In genomic region chr19:12913011-12913561, GRCh38 we compare ENCODE assay signal across 9 cellular contexts. TPM values are rescaled to one million over a fixed set of nuclear protein-coding genes. Genes with fewer than 3 reads are reported as not detected.
DNase-seq lines count a peak whose midpoint lies in the region; ATAC-seq and TF ChIP-seq lines count a peak whose summit lies in the region.
"Had no signal": no experiment of that assay in that cellular context is flagged by ENCODE, and none has a peak within 500 bp of the region (broad histone marks: within the 10 kb centered on the region; RNA-seq: fewer than 3 reads in every experiment).

No MANE protein-coding gene starts in this region.

- H3K9me3 ChIP-seq in RWPE2 (ENCODE audit: severe bottlenecking): no peaks in the 10 kb centered on the region

- H3K4me3 ChIP-seq in RWPE2 (ENCODE audit: severe bottlenecking) (no peak overlapping the region), fibroblast of mammary gland (ENCODE audit: control insufficient read depth, low read depth, low read length) (no peak overlapping the region)

- H3K36me3 ChIP-seq in RWPE2 (ENCODE audit: low read depth): no peaks in the 10 kb centered on the region

- TF ChIP-seq CTCF in RWPE2 (IDR thresholded peaks at IDR 0.05; ENCODE audit: poor library complexity, severe bottlenecking) (no peak), fibroblast of mammary gland (conservative IDR thresholded peaks at IDR 0.05; ENCODE audit: control insufficient read depth, insufficient read depth, low read depth, low read length) (no peak), nephron (IDR thresholded peaks at IDR 0.05; ENCODE audit: unreplicated experiment in 3 of 3) (no peak)

- DNase-seq in activated CD4-positive, alpha-beta T cell treated with anti-CD3 and anti-CD28 coated beads, Interleukin-2, amount 10 ng/mL, durations not matched to agents 24 days and 14 days: no peak
- no peak for DNase-seq in activated CD4-positive, alpha-beta T cell treated with anti-CD3 and anti-CD28 coated beads, Interleukin-2, amount 50 U/mL, for 4 hours
- no peak for DNase-seq in RWPE2 (ENCODE audit: low spot score)
- DNase-seq in fibroblast of mammary gland (ENCODE audit: low read depth): peak; percentile 67
- DNase-seq in SW 1271 (lab: John Stamatoyannopoulos, UW): no peak

- no peaks in the 10 kb centered on the region for H3K27me3 Mint-ChIP-seq in activated CD4-positive, alpha-beta T cell treated with anti-CD3 and anti-CD28 coated beads, Interleukin-2, amount 10 ng/mL, durations not matched to agents 24 days and 14 days
- no peaks in the 10 kb centered on the region for H3K27me3 Mint-ChIP-seq in nephron (ENCODE audit: low read depth)

- H3K36me3 Mint-ChIP-seq in activated CD4-positive, alpha-beta T cell treated with anti-CD3 and anti-CD28 coated beads, Interleukin-2, amount 10 ng/mL, durations not matched to agents 24 days and 14 days (ENCODE audit: low read depth): no peaks in the 10 kb centered on the region
- H3K36me3 Mint-ChIP-seq in nephron (ENCODE audit: low read depth): no peaks in the 10 kb centered on the region

- no peaks in the 10 kb centered on the region for H3K27me3 ChIP-seq in RWPE2 (ENCODE audit: insufficient read depth, poor library complexity, severe bottlenecking)

- H3K27ac Mint-ChIP-seq in activated CD4-positive, alpha-beta T cell treated with anti-CD3 and anti-CD28 coated beads, Interleukin-2, amount 10 ng/mL, durations not matched to agents 24 days and 14 days: peak overlapping the region; percentile 70
- peak overlapping the region; percentile 77 to 99 (median 97) for H3K27ac Mint-ChIP-seq in nephron

- H3K27ac ChIP-seq in RWPE2 (ENCODE audit: poor library complexity, severe bottlenecking): no peak overlapping the region

- H3K4me1 ChIP-seq in RWPE2 (ENCODE audit: insufficient read depth, poor library complexity, severe bottlenecking): no peaks in the 10 kb centered on the region

- peak; percentile 21; the same call in 1 of the 3 replicates for ATAC-seq in RWPE2 (ENCODE audit: low read depth)
- no peak for ATAC-seq in GM21576 (IDR thresholded peaks at IDR 0.05; ENCODE audit: unreplicated experiment)
- no peak for ATAC-seq in HG02798 (IDR thresholded peaks at IDR 0.05; ENCODE audit: poor library complexity, unreplicated experiment)

- no peaks in the 10 kb centered on the region for H3K9me3 Mint-ChIP-seq in activated CD4-positive, alpha-beta T cell treated with anti-CD3 and anti-CD28 coated beads, Interleukin-2, amount 10 ng/mL, durations not matched to agents 24 days and 14 days
- H3K9me3 Mint-ChIP-seq in nephron: no peaks in the 10 kb centered on the region

- peaks cover 16% of the 10 kb centered on the region for H3K4me1 Mint-ChIP-seq in activated CD4-positive, alpha-beta T cell treated with anti-CD3 and anti-CD28 coated beads, Interleukin-2, amount 10 ng/mL, durations not matched to agents 24 days and 14 days
- peaks cover 28% of the 10 kb centered on the region for H3K4me1 Mint-ChIP-seq in nephron

- intact Hi-C loops in activated CD4-positive, alpha-beta T cell treated with anti-CD3 and anti-CD28 coated beads, Interleukin-2, amount 10 ng/mL, durations not matched to agents 24 days and 14 days (cut with micrococcal nuclease): loop anchor here (10.0 kb wide), 1 partner anchor 1612 kb away; the partner anchor contains the start of gene TECR

- H3K4me3 Mint-ChIP-seq in activated CD4-positive, alpha-beta T cell treated with anti-CD3 and anti-CD28 coated beads, Interleukin-2, amount 10 ng/mL, durations not matched to agents 24 days and 14 days: no peak overlapping the region
- H3K4me3 Mint-ChIP-seq in nephron: peak overlapping the region; percentile 14 to 76 (median 42)

RNA-seq across cellular contexts. Expression of gene SYCE2, which starts 6.0 kb away (rescaled TPM):
- 2.3 and 3.3 TPM in 2 replicates for total RNA-seq in activated CD4-positive, alpha-beta T cell treated with anti-CD3 and anti-CD28 coated beads, Interleukin-2, amount 10 ng/mL, durations not matched to agents 24 days and 14 days

RNA-seq across cellular contexts. Expression of gene FARSA, which starts 20.4 kb away (rescaled TPM):
- total RNA-seq in activated CD4-positive, alpha-beta T cell treated with anti-CD3 and anti-CD28 coated beads, Interleukin-2, amount 10 ng/mL, durations not matched to agents 24 days and 14 days: 202 and 208 TPM in 2 replicates

RNA-seq across cellular contexts. Expression of gene GCDH, which starts 22.1 kb away (rescaled TPM):
- 66.9 and 71.6 TPM in 2 replicates for total RNA-seq in activated CD4-positive, alpha-beta T cell treated with anti-CD3 and anti-CD28 coated beads, Interleukin-2, amount 10 ng/mL, durations not matched to agents 24 days and 14 days

RNA-seq across cellular contexts. Expression of gene CALR, which starts 25.3 kb away (rescaled TPM):
- 987 and 994 TPM in 2 replicates for total RNA-seq in activated CD4-positive, alpha-beta T cell treated with anti-CD3 and anti-CD28 coated beads, Interleukin-2, amount 10 ng/mL, durations not matched to agents 24 days and 14 days

RNA-seq across cellular contexts. Expression of gene KLF1, which starts 26.1 kb away (rescaled TPM):
- total RNA-seq in activated CD4-positive, alpha-beta T cell treated with anti-CD3 and anti-CD28 coated beads, Interleukin-2, amount 10 ng/mL, durations not matched to agents 24 days and 14 days: 0.77 and 1.2 TPM in 2 replicates
- total RNA-seq: SK-MEL-5 had no signal
